11 cellular contexts compared by ENCODE assay signal in the genomic region with DNA sequence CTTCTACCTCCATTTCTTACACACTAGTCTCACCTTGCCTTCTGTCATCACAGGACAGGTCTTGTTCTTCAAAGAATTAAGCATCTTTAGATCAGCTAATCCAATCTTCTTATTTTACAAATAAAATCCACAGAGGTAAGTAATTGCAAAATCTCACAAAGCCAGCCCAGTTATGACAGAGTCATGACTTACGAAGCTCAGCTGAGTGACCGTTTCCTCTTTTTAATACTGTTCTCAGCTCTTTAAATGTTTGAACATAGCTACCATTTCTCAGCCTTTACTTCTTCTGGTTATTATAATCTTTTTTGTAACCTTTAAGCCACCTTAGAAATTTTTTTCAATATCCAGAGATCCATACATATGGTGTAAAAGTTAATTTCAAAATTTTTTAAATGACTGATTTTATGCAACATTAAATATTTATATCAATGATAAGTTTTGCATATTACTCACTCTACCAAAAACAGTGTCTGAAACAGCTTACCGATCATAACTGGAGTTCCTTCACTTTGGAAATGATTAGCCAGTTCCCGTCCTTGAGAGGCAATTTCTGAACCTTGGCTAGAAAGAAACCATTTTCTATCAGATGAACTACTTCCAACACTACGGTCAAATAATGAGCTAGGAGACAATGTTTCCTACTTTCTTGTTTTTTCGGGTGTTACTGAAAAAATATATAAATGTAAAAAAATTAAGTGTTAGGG. TPM values are rescaled to one million over a fixed set of nuclear protein-coding genes. Genes with fewer than 3 reads are reported as not detected.
DNase-seq lines count a peak whose midpoint lies in the region; ATAC-seq, FAIRE-seq and TF ChIP-seq lines count a peak whose summit lies in the region.
"Had no signal": no experiment of that assay in that cellular context is flagged by ENCODE, and none has a peak within 500 bp of the region (broad histone marks: within the 10 kb centered on the region; RNA-seq: fewer than 3 reads in every experiment).

No MANE protein-coding gene starts in this region.

- no peaks in the 10 kb centered on the region for H3K9me3 ChIP-seq in kidney (ENCODE audit: control insufficient read depth in 1 of 2, low read length in 2 of 2)

- intact Hi-C loops in kidney (cut with DNase I) (no loop called here), left ventricle myocardium superior (cut with micrococcal nuclease) (no loop called here)

- no peak for TF ChIP-seq CTCF in kidney (IDR thresholded peaks at IDR 0.05; ENCODE audit: borderline replicate concordance, extremely low read depth, insufficient read depth)

- ATAC-seq in GM18909 (IDR thresholded peaks at IDR 0.05; ENCODE audit: poor library complexity, unreplicated experiment) (peak; percentile 72), GM21717 (IDR thresholded peaks at IDR 0.05; ENCODE audit: unreplicated experiment) (peak; percentile 62), HG03460 (IDR thresholded peaks at IDR 0.05; ENCODE audit: unreplicated experiment) (peak; percentile 61), left ventricle myocardium superior (no peak)
- no peak for ATAC-seq in stimulated activated naive CD8-positive, alpha-beta T cell treated with anti-CD3 and anti-CD28 coated beads, Interleukin-15, amount 100 ng/mL, for 72 hours
- ATAC-seq: activated CD8-positive, alpha-beta T cell treated with anti-CD3 and anti-CD28 coated beads for 36 hours had no signal

- DNase-seq in kidney (no peak), NCI-H2171 (lab: John Stamatoyannopoulos, UW) (no peak), left ventricle myocardium superior (no peak), NCI-H345 (lab: John Stamatoyannopoulos, UW) (no peak)
- DNase-seq in stimulated activated naive CD8-positive, alpha-beta T cell treated with anti-CD3 and anti-CD28 coated beads, Interleukin-15, amount 100 ng/mL, for 72 hours: no peak
- DNase-seq: activated CD8-positive, alpha-beta T cell treated with anti-CD3 and anti-CD28 coated beads for 36 hours; NCI-H524 treated with DMSO at 0.1 percent for 48 hours had no signal

- peaks cover 7% of the 10 kb centered on the region for H3K4me1 Mint-ChIP-seq in stimulated activated naive CD8-positive, alpha-beta T cell treated with anti-CD3 and anti-CD28 coated beads, Interleukin-15, amount 100 ng/mL, for 72 hours

- H3K4me3 Mint-ChIP-seq in stimulated activated naive CD8-positive, alpha-beta T cell treated with anti-CD3 and anti-CD28 coated beads, Interleukin-15, amount 100 ng/mL, for 72 hours: no peak overlapping the region
- H3K4me3 Mint-ChIP-seq: activated CD8-positive, alpha-beta T cell treated with anti-CD3 and anti-CD28 coated beads for 36 hours had no signal

- H3K27me3 Mint-ChIP-seq in stimulated activated naive CD8-positive, alpha-beta T cell treated with anti-CD3 and anti-CD28 coated beads, Interleukin-15, amount 100 ng/mL, for 72 hours: no peaks in the 10 kb centered on the region
- H3K27me3 Mint-ChIP-seq: activated CD8-positive, alpha-beta T cell treated with anti-CD3 and anti-CD28 coated beads for 36 hours had no signal

- no peak overlapping the region for H3K9ac ChIP-seq in kidney (ENCODE audit: low read length in 2 of 2)

- H3K4me3 ChIP-seq in kidney (ENCODE audit: low read length in 2 of 2): no peak overlapping the region
- H3K4me3 ChIP-seq: skin epidermis had no signal

- peak overlapping the region in 1 of 2 donors; percentile 90 for H3K27ac Mint-ChIP-seq in stimulated activated naive CD8-positive, alpha-beta T cell treated with anti-CD3 and anti-CD28 coated beads, Interleukin-15, amount 100 ng/mL, for 72 hours
- H3K27ac Mint-ChIP-seq: activated CD8-positive, alpha-beta T cell treated with anti-CD3 and anti-CD28 coated beads for 36 hours had no signal

- peak overlapping the region in 1 of 2 donors; percentile 72 for H3K27ac ChIP-seq in kidney (ENCODE audit: low read depth in 2 of 2, low read length in 2 of 2)
- H3K27ac ChIP-seq: skin epidermis had no signal

- no peaks in the 10 kb centered on the region for H3K9me3 Mint-ChIP-seq in stimulated activated naive CD8-positive, alpha-beta T cell treated with anti-CD3 and anti-CD28 coated beads, Interleukin-15, amount 100 ng/mL, for 72 hours
- H3K9me3 Mint-ChIP-seq: activated CD8-positive, alpha-beta T cell treated with anti-CD3 and anti-CD28 coated beads for 36 hours had no signal

- H3K36me3 ChIP-seq in kidney (ENCODE audit: control insufficient read depth in 1 of 2, insufficient read depth in 2 of 2, low read length in 2 of 2): peaks cover 10 to 34% of the 10 kb centered on the region in 2 donors

- FAIRE-seq in kidney (lab: Jason Lieb, UNC): peak; percentile 90

- no peaks in the 10 kb centered on the region for H3K4me1 ChIP-seq in kidney (ENCODE audit: control insufficient read depth in 1 of 2, insufficient read depth in 1 of 2, low read depth in 1 of 2, low read length in 2 of 2)

RNA-seq across cellular contexts. Expression of a gene that starts 8.8 kb away (rescaled TPM):
- 13.0 TPM for total RNA-seq in kidney
- polyA plus RNA-seq in kidney (ENCODE audit: insufficient read depth, low read depth, low replicate concordance): 14.2 TPM
- 15.2 TPM for total RNA-seq in left ventricle myocardium superior

RNA-seq across cellular contexts. Expression of a gene that starts 9.7 kb away (rescaled TPM):
- total RNA-seq in kidney (1.9 TPM), left ventricle myocardium superior (2.4 TPM)
- polyA plus RNA-seq in kidney (ENCODE audit: insufficient read depth, low read depth, low replicate concordance): 0.99 TPM

RNA-seq across cellular contexts. Expression of a gene that starts 20.3 kb away (rescaled TPM):
- total RNA-seq in kidney (47.1 TPM), left ventricle myocardium superior (48.5 TPM)
- 47.3 TPM for polyA plus RNA-seq in kidney (ENCODE audit: insufficient read depth, low read depth, low replicate concordance)

Comparison
In these comparisons a context has a peak if more than half of its experiments do, and no peak if none do; other contexts are left out.
1. ATAC-seq: peak in GM18909 (single experiment), GM21717 (single experiment) and HG03460 (single experiment); none in stimulated activated naive CD8-positive, alpha-beta T cell treated with anti-CD3 and anti-CD28 coated beads, Interleukin-15, amount 100 ng/mL, for 72 hours (single experiment) and left ventricle myocardium superior (single experiment).